In the genomic region with DNA sequence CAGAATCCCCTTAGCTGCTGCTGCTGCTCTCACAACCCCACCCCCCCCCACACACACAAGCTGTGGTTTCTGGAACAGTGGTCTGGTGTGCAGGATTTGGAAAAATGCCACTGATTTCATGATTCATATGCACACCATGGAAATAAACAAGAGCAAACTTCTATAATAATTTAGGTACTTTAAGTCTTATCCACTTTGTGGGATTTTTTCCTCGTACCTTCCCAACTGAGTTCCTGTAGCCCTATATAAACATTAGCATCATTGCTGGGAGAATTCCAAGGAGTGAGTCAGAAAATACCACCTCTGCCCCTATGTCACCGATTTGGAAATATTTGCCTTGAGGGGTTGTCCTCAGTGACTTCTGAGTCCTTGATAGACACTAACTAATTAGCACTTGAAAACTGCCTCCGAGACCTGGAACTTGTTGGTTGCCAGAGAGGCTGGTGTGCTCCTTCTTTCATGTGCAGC, we compare ENCODE assay signal across 13 cellular contexts.
A peak's percentile ranks its signal among the peaks of the same experiment; 100 is the strongest.
DNase-seq lines count a peak whose midpoint lies in the region; ATAC-seq and TF ChIP-seq lines count a peak whose summit lies in the region.
"Had no signal": no experiment of that assay in that cellular context is flagged by ENCODE, and none has a peak within 500 bp of the region (broad histone marks: within the 10 kb centered on the region; RNA-seq: fewer than 3 reads in every experiment).

No MANE protein-coding gene starts in this region.

- no peaks in the 10 kb centered on the region for H3K4me1 Mint-ChIP-seq in natural killer cell

- H3K9me3 Mint-ChIP-seq in natural killer cell, result no peaks in the 10 kb centered on the region

- no peaks in the 10 kb centered on the region for H3K9me3 ChIP-seq in prostate gland
- H3K9me3 ChIP-seq: right lobe of liver had no signal

- H3K36me3 Mint-ChIP-seq in natural killer cell, result no peaks in the 10 kb centered on the region

- H3K4me3 ChIP-seq in choroid plexus epithelial cell (ENCODE audit: low read depth, low read length) (peak overlapping the region; percentile 32), prostate gland (no peak overlapping the region)
- H3K4me3 ChIP-seq: right lobe of liver had no signal

- H3K4me3 Mint-ChIP-seq in natural killer cell, result no peak overlapping the region

- WGBS in prostate gland, result 15% methylated on average over 3 of the region's 3 CpGs

- peak; percentile 93 for DNase-seq in DMS79 treated with DMSO at 0.1 percent for 48 hours (lab: John Stamatoyannopoulos, UW)
- peak; percentile 86 for DNase-seq in NCI-H1694 treated with DMSO at 0.1 percent for 48 hours (lab: John Stamatoyannopoulos, UW)
- DNase-seq in choroid plexus epithelial cell (ENCODE audit: low read depth), result peak; percentile 82
- peak; percentile 23 for DNase-seq in myocyte (ENCODE audit: low read depth)
- DNase-seq in MV-4-11 (lab: John Stamatoyannopoulos, UW), result no peak
- no peak for DNase-seq in KBM-7
- no peak for DNase-seq in prostate gland (ENCODE audit: low spot score)
- no peak for DNase-seq in natural killer cell
- DNase-seq: activated T-cell treated with anti-CD3 and anti-CD28 coated beads for 4 hours, cortex of kidney, DND-41, NCI-H146, right lobe of liver had no signal

- in situ Hi-C loops in KBM-7 (cut with MboI; ENCODE audit: low pct_unique_long_range_greater_than_20kb, low sequenced_read_pairs), result no loop called here

- H3K4me1 ChIP-seq in prostate gland (replicated peaks), result no peaks in the 10 kb centered on the region
- H3K4me1 ChIP-seq: right lobe of liver had no signal

- H3K27me3 Mint-ChIP-seq in natural killer cell (ENCODE audit: low read depth in 2 of 2), result peaks cover 9 to 14% of the 10 kb centered on the region in 2 donors

- TF ChIP-seq CTCF in choroid plexus epithelial cell (conservative IDR thresholded peaks at IDR 0.05; ENCODE audit: low read depth, low read length) (no peak), prostate gland (IDR thresholded peaks at IDR 0.05) (no peak), natural killer cell (IDR thresholded peaks at IDR 0.05) (no peak)

- intact Hi-C loops in prostate gland (cut with DNase I), result no loop called here
- intact Hi-C loops in natural killer cell (cut with micrococcal nuclease), result no loop called here

- no peak for ATAC-seq in natural killer cell

- no peak overlapping the region for H3K27ac ChIP-seq in prostate gland
- H3K27ac ChIP-seq: right lobe of liver had no signal

- H3K27me3 ChIP-seq in prostate gland (replicated peaks; ENCODE audit: insufficient read depth), result no peaks in the 10 kb centered on the region
- H3K27me3 ChIP-seq: right lobe of liver had no signal

- no peak for TF ChIP-seq POLR2A in prostate gland (IDR thresholded peaks at IDR 0.05)

- H3K36me3 ChIP-seq in prostate gland, result no peaks in the 10 kb centered on the region
- H3K36me3 ChIP-seq: right lobe of liver had no signal

- H3K27ac Mint-ChIP-seq in natural killer cell, result no peak overlapping the region

Comparison
In these comparisons a context has a peak if more than half of its experiments do, and no peak if none do; other contexts are left out.
1. DNase-seq: peak in DMS79 treated with DMSO at 0.1 percent for 48 hours (single experiment), NCI-H1694 treated with DMSO at 0.1 percent for 48 hours (single experiment), choroid plexus epithelial cell (single experiment) and myocyte (single experiment); none in MV-4-11 (single experiment), KBM-7 (single experiment), prostate gland (single experiment) and natural killer cell (single experiment).